8 cellular contexts compared by ENCODE assay signal in genomic region chr18:9095297-9096012, GRCh38. TPM values are rescaled to one million over a fixed set of nuclear protein-coding genes. Genes with fewer than 3 reads are reported as not detected.
A peak's percentile ranks its signal among the peaks of the same experiment; 100 is the strongest.
DNase-seq lines count a peak whose midpoint lies in the region; ATAC-seq and TF ChIP-seq lines count a peak whose summit lies in the region.

No MANE protein-coding gene starts in this region.

- peak overlapping the region; percentile 90 for H3K27ac ChIP-seq in AG04450 (ENCODE audit: low read depth, low read length)
- H3K27ac ChIP-seq in foreskin keratinocyte, result no peak overlapping the region

- H3K4me1 ChIP-seq in foreskin keratinocyte, result peaks cover 13% of the 10 kb centered on the region

- peak; percentile 37 for DNase-seq in AG04450 (ENCODE audit: low read depth, low spot score)
- peak; percentile 59 for DNase-seq in activated CD4-positive, CD25-positive, alpha-beta regulatory T cell treated with anti-CD3 and anti-CD28 coated beads, Interleukin-2, amount 50 U/mL, for 72 hours
- DNase-seq in fibroblast of villous mesenchyme (ENCODE audit: low read depth), result peak; percentile 42
- no peak for DNase-seq in foreskin keratinocyte
- DNase-seq in DMS 273 (lab: John Stamatoyannopoulos, UW; ENCODE audit: unreplicated experiment), result no peak
- no peak for DNase-seq in COLO829 (ENCODE audit: low spot score)

- POLR2A ChIA-PET in AG04450 (lab: Yijun Ruan, JAX), result interaction anchor here (0.8 to 1.6 kb wide), 3 partner anchors 12 to 41 kb away, joined by 3 to 6 read pairs (median 3); partner anchors contain the start of gene ANKRD12

- H3K9me3 ChIP-seq in AG04450 (ENCODE audit: control insufficient read depth, insufficient read depth, low read length), result no peaks in the 10 kb centered on the region

- CTCF ChIA-PET in AG04450 (lab: Charles Lee), result interaction anchor here (0.5 kb wide), 1 partner anchor 18 kb away, joined by 6 read pairs; no protein-coding TSS in a partner anchor

- H3K27me3 ChIP-seq in AG04450 (ENCODE audit: control insufficient read depth, insufficient read depth, low read length) (no peaks in the 10 kb centered on the region), foreskin keratinocyte (no peaks in the 10 kb centered on the region)

- TF ChIP-seq CTCF in AG04450 (IDR thresholded peaks at IDR 0.05; ENCODE audit: low read depth, low read length) (no peak), fibroblast of villous mesenchyme (IDR thresholded peaks at IDR 0.05; ENCODE audit: insufficient read depth, low read depth, low read length) (no peak), foreskin keratinocyte (conservative IDR thresholded peaks at IDR 0.05) (no peak)

- ATAC-seq in GM19328 (IDR thresholded peaks at IDR 0.05; ENCODE audit: unreplicated experiment), result peak; percentile 93
- ATAC-seq in HG03196 (IDR thresholded peaks at IDR 0.05; ENCODE audit: unreplicated experiment), result peak; percentile 81
- ATAC-seq in foreskin keratinocyte, result no peak

- no peak overlapping the region for H3K4me3 ChIP-seq in AG04450 (ENCODE audit: low read depth, low read length)
- no peak overlapping the region for H3K4me3 ChIP-seq in fibroblast of villous mesenchyme (ENCODE audit: low read depth, low read length)

RNA-seq across cellular contexts. Expression of gene NDUFV2, which starts 7.0 kb away (rescaled TPM):
- 163 and 207 TPM in 2 replicates for polyA plus RNA-seq in AG04450 (2011; rRNA removed)
- polyA minus RNA-seq in AG04450 (2011; rRNA and poly(A)+ RNA removed), result 28.7 and 33.0 TPM in 2 replicates
- total RNA-seq in fibroblast of villous mesenchyme, result 115 and 127 TPM in 2 replicates
- 141 and 158 TPM in 2 replicates for total RNA-seq in foreskin keratinocyte
- polyA plus RNA-seq in foreskin keratinocyte, result 164 and 191 TPM in 2 replicates

RNA-seq across cellular contexts. Expression of gene ANKRD12, which starts 41.1 kb away (rescaled TPM):
- polyA plus RNA-seq in AG04450 (2011; rRNA removed), result 8.5 and 10.4 TPM in 2 replicates
- polyA minus RNA-seq in AG04450 (2011; rRNA and poly(A)+ RNA removed), result 31.7 and 78.2 TPM in 2 replicates
- total RNA-seq in fibroblast of villous mesenchyme, result 23.8 and 32.0 TPM in 2 replicates
- 12.4 and 12.9 TPM in 2 replicates for total RNA-seq in foreskin keratinocyte
- 4.1 and 4.7 TPM in 2 replicates for polyA plus RNA-seq in foreskin keratinocyte

Comparison
In these comparisons a context has a peak if more than half of its experiments do, and no peak if none do; other contexts are left out.
1. DNase-seq: peak in AG04450 (single experiment), activated CD4-positive, CD25-positive, alpha-beta regulatory T cell treated with anti-CD3 and anti-CD28 coated beads, Interleukin-2, amount 50 U/mL, for 72 hours (single experiment) and fibroblast of villous mesenchyme (single experiment); none in foreskin keratinocyte (0 of 2), DMS 273 (single experiment) and COLO829 (single experiment).